Comparison of ENCODE assay signal across 29 cellular contexts in the genomic region with DNA sequence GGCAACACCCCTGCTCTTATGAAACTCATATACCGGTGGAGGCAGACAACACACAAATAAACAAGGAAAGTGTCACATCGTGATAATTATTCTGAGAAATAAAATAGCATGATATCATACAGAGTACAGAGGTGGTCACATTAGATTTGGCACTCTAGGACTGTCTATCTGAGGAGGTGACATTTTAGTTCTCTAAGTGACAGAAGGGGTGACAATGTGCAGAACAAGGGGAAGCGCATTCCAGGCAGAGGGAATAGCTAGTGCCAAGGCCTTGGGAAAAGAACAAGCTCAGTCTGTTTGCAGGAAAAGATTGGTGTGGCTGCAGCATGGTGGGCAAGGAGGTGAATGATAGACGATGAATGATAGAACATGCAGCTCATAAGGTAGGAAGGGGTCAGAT. TPM values are rescaled to one million over a fixed set of nuclear protein-coding genes. Genes with fewer than 3 reads are reported as not detected.
DNase-seq lines count a peak whose midpoint lies in the region; ATAC-seq and TF ChIP-seq lines count a peak whose summit lies in the region.
"Had no signal": no experiment of that assay in that cellular context is flagged by ENCODE, and none has a peak within 500 bp of the region (broad histone marks: within the 10 kb centered on the region; RNA-seq: fewer than 3 reads in every experiment).

No MANE protein-coding gene starts in this region.

- H3K9ac ChIP-seq in PC-3 (ENCODE audit: low read length) = no peak overlapping the region

- H3K36me3 Mint-ChIP-seq in activated naive CD4-positive, alpha-beta T cell treated with anti-CD3 and anti-CD28 coated beads, Interleukin-2, amount 50 U/mL, for 24 hours = no peaks in the 10 kb centered on the region
- H3K36me3 Mint-ChIP-seq in endothelial cell (ENCODE audit: low read depth, unreplicated experiment) = no peaks in the 10 kb centered on the region
- H3K36me3 Mint-ChIP-seq in type B pancreatic cell = no peaks in the 10 kb centered on the region
- H3K36me3 Mint-ChIP-seq: CD8-positive, alpha-beta T cell had no signal

- no peaks in the 10 kb centered on the region for H3F3A ChIP-seq in PC-3 (ENCODE audit: low read length, unreplicated experiment)

- POLR2A ChIA-PET in PC-3 (lab: Charles Lee; ENCODE audit: unreplicated experiment) = no interaction called here

- H3K9me2 ChIP-seq in PC-3 (replicated peaks; ENCODE audit: low read length) = no peaks in the 10 kb centered on the region

- H3K27ac Mint-ChIP-seq in activated naive CD4-positive, alpha-beta T cell treated with anti-CD3 and anti-CD28 coated beads, Interleukin-2, amount 50 U/mL, for 24 hours = peak overlapping the region; percentile 15
- no peak overlapping the region for H3K27ac Mint-ChIP-seq in endothelial cell (ENCODE audit: unreplicated experiment)
- no peak overlapping the region for H3K27ac Mint-ChIP-seq in type B pancreatic cell
- H3K27ac Mint-ChIP-seq: CD8-positive, alpha-beta T cell had no signal

- no peaks in the 10 kb centered on the region for H3K9me3 ChIP-seq in muscle layer of duodenum (ENCODE audit: control insufficient read depth in 1 of 2, low read length in 2 of 2)
- no peaks in the 10 kb centered on the region for H3K9me3 ChIP-seq in PC-3 (ENCODE audit: low read length)
- H3K9me3 ChIP-seq: BLaER1 treated with 17β-estradiol and CSF1 and Interleukin-3, amounts not matched to agents 10 nM and 100 nM had no signal

- no peaks in the 10 kb centered on the region for H3K27me3 ChIP-seq in muscle layer of duodenum (ENCODE audit: low read depth, low read length)
- H3K27me3 ChIP-seq in PC-3 (ENCODE audit: low read length) = no peaks in the 10 kb centered on the region
- H3K27me3 ChIP-seq: BLaER1 treated with 17β-estradiol and CSF1 and Interleukin-3, amounts not matched to agents 10 nM and 100 nM had no signal

- DNase-seq in activated naive CD4-positive, alpha-beta T cell treated with Interleukin-2 at 50 U/mL for 16 hours = no peak
- DNase-seq in endothelial cell (ENCODE audit: low spot score) (no peak), type B pancreatic cell (ENCODE audit: extremely low spot score, unreplicated experiment) (peak; percentile 27), PC-3 (no peak)
- DNase-seq: ACHN; CD8-positive, alpha-beta T cell; DND-41; H7; KBM-7; MM.1S; NCI-H1048; NCI-H1417 treated with DMSO at 0.1 percent for 48 hours; NCI-H187; NCI-H2107; NCI-H446 treated with DMSO at 0.1 percent for 48 hours; NCI-H526 treated with DMSO at 0.1 percent for 48 hours; OCI-M1; SIG-M5 had no signal

- no peaks in the 10 kb centered on the region for H3K36me3 ChIP-seq in muscle layer of duodenum (ENCODE audit: control insufficient read depth in 1 of 2, insufficient read depth in 2 of 2, low read length in 2 of 2)
- H3K36me3 ChIP-seq in PC-3 (ENCODE audit: low read depth, low read length) = no peaks in the 10 kb centered on the region
- H3K36me3 ChIP-seq: BLaER1 treated with 17β-estradiol and CSF1 and Interleukin-3, amounts not matched to agents 10 nM and 100 nM had no signal

- peak overlapping the region; percentile 63 for H3K27ac ChIP-seq in muscle layer of duodenum (ENCODE audit: low read length)
- no peak overlapping the region for H3K27ac ChIP-seq in PC-3 (ENCODE audit: low read length)
- H3K27ac ChIP-seq: 22Rv1, HL-60 had no signal

- CTCF ChIA-PET in PC-3 (lab: Charles Lee) = no interaction called here

- no peaks in the 10 kb centered on the region for H3K79me2 ChIP-seq in PC-3 (ENCODE audit: low read length)

- no peaks in the 10 kb centered on the region for H4K20me1 ChIP-seq in PC-3 (ENCODE audit: low read length)
- H4K20me1 ChIP-seq: BLaER1 treated with 17β-estradiol and CSF1 and Interleukin-3, amounts not matched to agents 10 nM and 100 nM had no signal

- H3K4me1 ChIP-seq in muscle layer of duodenum (ENCODE audit: control insufficient read depth in 1 of 2, insufficient read depth in 2 of 2, low read length in 2 of 2) (peaks cover 14 to 26% of the 10 kb centered on the region in 2 donors), PC-3 (ENCODE audit: insufficient read depth, low read length) (peaks cover 19% of the 10 kb centered on the region)

- no TSS peak for BruUV-seq in PC-3 (replicated peaks; lab: Mats Ljungman, UMichigan)

- no peak for ATAC-seq in PC-3
- no peak for ATAC-seq in GM19023 (IDR thresholded peaks at IDR 0.05; ENCODE audit: unreplicated experiment)
- ATAC-seq in HG02938 (IDR thresholded peaks at IDR 0.05; ENCODE audit: unreplicated experiment) = no peak
- ATAC-seq: CD8-positive, alpha-beta T cell; GM12878; HepG2 had no signal

- no peak overlapping the region for H3K4me3 Mint-ChIP-seq in activated naive CD4-positive, alpha-beta T cell treated with anti-CD3 and anti-CD28 coated beads, Interleukin-2, amount 50 U/mL, for 24 hours
- peak overlapping the region; percentile 27 for H3K4me3 Mint-ChIP-seq in endothelial cell (ENCODE audit: unreplicated experiment)
- H3K4me3 Mint-ChIP-seq in type B pancreatic cell = no peak overlapping the region
- H3K4me3 Mint-ChIP-seq: CD8-positive, alpha-beta T cell had no signal

- H3K4me2 ChIP-seq in PC-3 (ENCODE audit: low read length) = no peak overlapping the region

- H3K4me3 ChIP-seq in muscle layer of duodenum (ENCODE audit: low read depth in 1 of 2, low read length in 2 of 2) = no peak overlapping the region
- H3K4me3 ChIP-seq in PC-3 (ENCODE audit: low read length) = no peak overlapping the region
- H3K4me3 ChIP-seq: BLaER1 treated with 17β-estradiol and CSF1 and Interleukin-3, amounts not matched to agents 10 nM and 100 nM; GM12878 had no signal

- H3K27me3 Mint-ChIP-seq in activated naive CD4-positive, alpha-beta T cell treated with anti-CD3 and anti-CD28 coated beads, Interleukin-2, amount 50 U/mL, for 24 hours = peaks cover 8% of the 10 kb centered on the region
- H3K27me3 Mint-ChIP-seq in endothelial cell (ENCODE audit: unreplicated experiment) (peaks cover 6% of the 10 kb centered on the region), type B pancreatic cell (no peaks in the 10 kb centered on the region)

- no peaks in the 10 kb centered on the region for H3K9me3 Mint-ChIP-seq in activated naive CD4-positive, alpha-beta T cell treated with anti-CD3 and anti-CD28 coated beads, Interleukin-2, amount 50 U/mL, for 24 hours
- H3K9me3 Mint-ChIP-seq in endothelial cell (ENCODE audit: unreplicated experiment) = no peaks in the 10 kb centered on the region
- H3K9me3 Mint-ChIP-seq in type B pancreatic cell = no peaks in the 10 kb centered on the region
- H3K9me3 Mint-ChIP-seq: CD8-positive, alpha-beta T cell had no signal

- intact Hi-C loops in PC-3 (cut with micrococcal nuclease) = no loop called here

- H3K4me1 Mint-ChIP-seq in activated naive CD4-positive, alpha-beta T cell treated with anti-CD3 and anti-CD28 coated beads, Interleukin-2, amount 50 U/mL, for 24 hours = peaks cover 30% of the 10 kb centered on the region
- H3K4me1 Mint-ChIP-seq in endothelial cell (ENCODE audit: unreplicated experiment) = no peaks in the 10 kb centered on the region
- H3K4me1 Mint-ChIP-seq in type B pancreatic cell (ENCODE audit: unreplicated experiment) = no peaks in the 10 kb centered on the region

- no peak for TF ChIP-seq CTCF in endothelial cell (IDR thresholded peaks at IDR 0.05; ENCODE audit: unreplicated experiment)
- TF ChIP-seq CTCF in type B pancreatic cell (conservative IDR thresholded peaks at IDR 0.05) = no peak
- TF ChIP-seq CTCF in PC-3 (conservative IDR thresholded peaks at IDR 0.05; ENCODE audit: low read depth, low read length) = no peak

- H2AFZ ChIP-seq in PC-3 (ENCODE audit: low read length) = no peak overlapping the region

RNA-seq across cellular contexts. Expression of a gene that starts 12.7 kb away (rescaled TPM):
- 7.1 TPM for total RNA-seq in endothelial cell (ENCODE audit: unreplicated experiment)
- total RNA-seq in type B pancreatic cell (ENCODE audit: low replicate concordance) = 50.1 and 77.4 TPM in 2 replicates
- total RNA-seq in PC-3 (2014; rRNA removed) = 21.1 and 23.1 TPM in 2 replicates

RNA-seq across cellular contexts. Expression of a gene that starts 40.1 kb away (rescaled TPM):
- total RNA-seq in endothelial cell (ENCODE audit: unreplicated experiment) = not detected
- total RNA-seq in type B pancreatic cell (ENCODE audit: low replicate concordance) = not detected in 2 replicates
- not detected in 2 replicates for total RNA-seq in PC-3 (2014; rRNA removed)
- total RNA-seq: CD8-positive, alpha-beta T cell; GM12878; H7; HepG2; HT-29; RPMI7951 had no signal

RNA-seq across cellular contexts. Expression of a gene that starts 53.5 kb away (rescaled TPM):
- total RNA-seq in endothelial cell (ENCODE audit: unreplicated experiment) = 20.0 TPM
- 41.3 and 50.1 TPM in 2 replicates for total RNA-seq in type B pancreatic cell (ENCODE audit: low replicate concordance)
- 3.5 and 6.7 TPM in 2 replicates for total RNA-seq in PC-3 (2014; rRNA removed)
